2 cellular contexts compared by ENCODE assay signal in the genomic region with DNA sequence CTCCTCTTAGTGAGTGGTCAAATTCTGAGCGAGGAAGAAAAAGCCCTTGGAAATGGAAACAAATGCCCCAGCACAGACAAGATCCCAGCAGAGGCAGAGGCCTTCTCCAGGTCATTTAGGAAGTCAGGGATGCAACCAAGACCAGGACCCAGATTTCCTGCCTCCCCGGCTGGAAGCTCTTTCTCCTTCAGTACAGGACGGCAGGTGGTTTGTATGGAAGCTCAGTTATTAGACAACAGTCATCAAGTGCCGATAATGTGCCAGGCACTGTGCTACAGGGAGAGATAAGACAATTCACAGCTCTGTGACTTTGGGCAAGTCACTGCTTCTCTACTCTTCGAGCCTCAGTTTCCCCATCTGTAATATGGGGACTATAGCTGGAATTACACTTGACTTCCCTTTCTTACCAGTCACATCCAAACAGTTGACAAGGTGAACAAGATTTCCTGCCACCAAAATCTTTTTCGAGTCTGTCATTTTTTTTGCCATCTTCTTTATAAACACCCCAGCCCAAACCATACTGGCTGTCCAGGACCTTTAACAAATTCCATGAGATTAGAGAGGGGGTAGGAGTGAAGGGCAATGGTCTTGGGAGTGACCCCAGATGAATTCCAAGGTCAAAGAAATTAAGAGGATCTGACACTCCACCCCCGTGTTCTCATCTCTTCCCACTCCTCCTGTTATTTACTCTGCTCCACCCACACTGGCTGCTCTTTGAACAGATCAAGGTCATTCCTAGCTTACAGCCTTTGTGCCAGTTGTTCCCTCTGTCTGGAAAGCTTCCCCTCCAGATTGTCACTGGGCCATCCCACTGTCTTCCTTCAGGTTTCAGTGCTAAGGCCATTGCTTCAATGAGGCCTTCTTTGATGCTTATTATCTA.
TF ChIP-seq lines count a peak whose summit lies in the region.

No MANE protein-coding gene starts in this region.

TF ChIP-seq in Ishikawa, 13 proteins besides CTCF, POLR2A, EP300 and RAD21:
- TF ChIP-seq EGR1 (IDR thresholded peaks at IDR 0.05) (no peak), REST (IDR thresholded peaks at IDR 0.05; ENCODE audit: low read depth) (0 out of 2 replicates have a peak, but pooled peaks have one; percentile 2)
TF ChIP-seq in Ishikawa: peak in this region for 1.

TF ChIP-seq in K562, 482 proteins besides CTCF, POLR2A, EP300 and RAD21:
- TF ChIP-seq HIVEP1 (CRISPR knock-in tag; IDR thresholded peaks at IDR 0.05) (no peak), RBM25 (IDR thresholded peaks at IDR 0.05; ENCODE audit: low read depth, low read length, severe bottlenecking) (peak; percentile 15), FOXM1 (IDR thresholded peaks at IDR 0.05; ENCODE audit: low read depth) (no peak), FOXM1 (CRISPR knock-in tag; IDR thresholded peaks at IDR 0.05; ENCODE audit: low read depth) (no peak), NRF1 (conservative IDR thresholded peaks at IDR 0.05 in 1 of 2, IDR thresholded peaks at IDR 0.05 in 1 of 2) (0 out of 4 replicates have a peak, but pooled peaks of 1 of the 2 experiments have one; percentile 6)
- TF ChIP-seq, protein P1, sequence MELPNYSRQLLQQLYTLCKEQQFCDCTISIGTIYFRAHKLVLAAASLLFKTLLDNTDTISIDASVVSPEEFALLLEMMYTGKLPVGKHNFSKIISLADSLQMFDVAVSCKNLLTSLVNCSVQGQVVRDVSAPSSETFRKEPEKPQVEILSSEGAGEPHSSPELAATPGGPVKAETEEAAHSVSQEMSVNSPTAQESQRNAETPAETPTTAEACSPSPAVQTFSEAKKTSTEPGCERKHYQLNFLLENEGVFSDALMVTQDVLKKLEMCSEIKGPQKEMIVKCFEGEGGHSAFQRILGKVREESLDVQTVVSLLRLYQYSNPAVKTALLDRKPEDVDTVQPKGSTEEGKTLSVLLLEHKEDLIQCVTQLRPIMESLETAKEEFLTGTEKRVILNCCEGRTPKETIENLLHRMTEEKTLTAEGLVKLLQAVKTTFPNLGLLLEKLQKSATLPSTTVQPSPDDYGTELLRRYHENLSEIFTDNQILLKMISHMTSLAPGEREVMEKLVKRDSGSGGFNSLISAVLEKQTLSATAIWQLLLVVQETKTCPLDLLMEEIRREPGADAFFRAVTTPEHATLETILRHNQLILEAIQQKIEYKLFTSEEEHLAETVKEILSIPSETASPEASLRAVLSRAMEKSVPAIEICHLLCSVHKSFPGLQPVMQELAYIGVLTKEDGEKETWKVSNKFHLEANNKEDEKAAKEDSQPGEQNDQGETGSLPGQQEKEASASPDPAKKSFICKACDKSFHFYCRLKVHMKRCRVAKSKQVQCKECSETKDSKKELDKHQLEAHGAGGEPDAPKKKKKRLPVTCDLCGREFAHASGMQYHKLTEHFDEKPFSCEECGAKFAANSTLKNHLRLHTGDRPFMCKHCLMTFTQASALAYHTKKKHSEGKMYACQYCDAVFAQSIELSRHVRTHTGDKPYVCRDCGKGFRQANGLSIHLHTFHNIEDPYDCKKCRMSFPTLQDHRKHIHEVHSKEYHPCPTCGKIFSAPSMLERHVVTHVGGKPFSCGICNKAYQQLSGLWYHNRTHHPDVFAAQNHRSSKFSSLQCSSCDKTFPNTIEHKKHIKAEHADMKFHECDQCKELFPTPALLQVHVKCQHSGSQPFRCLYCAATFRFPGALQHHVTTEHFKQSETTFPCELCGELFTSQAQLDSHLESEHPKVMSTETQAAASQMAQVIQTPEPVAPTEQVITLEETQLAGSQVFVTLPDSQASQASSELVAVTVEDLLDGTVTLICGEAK (IDR thresholded peaks at IDR 0.05): 0 out of 2 replicates have a peak, but pooled peaks have one; percentile 1
- TF ChIP-seq, protein P1 (CRISPR knock-in tag; IDR thresholded peaks at IDR 0.05): no peak
